Comparison of ENCODE assay signal across 19 cellular contexts in the genomic region with DNA sequence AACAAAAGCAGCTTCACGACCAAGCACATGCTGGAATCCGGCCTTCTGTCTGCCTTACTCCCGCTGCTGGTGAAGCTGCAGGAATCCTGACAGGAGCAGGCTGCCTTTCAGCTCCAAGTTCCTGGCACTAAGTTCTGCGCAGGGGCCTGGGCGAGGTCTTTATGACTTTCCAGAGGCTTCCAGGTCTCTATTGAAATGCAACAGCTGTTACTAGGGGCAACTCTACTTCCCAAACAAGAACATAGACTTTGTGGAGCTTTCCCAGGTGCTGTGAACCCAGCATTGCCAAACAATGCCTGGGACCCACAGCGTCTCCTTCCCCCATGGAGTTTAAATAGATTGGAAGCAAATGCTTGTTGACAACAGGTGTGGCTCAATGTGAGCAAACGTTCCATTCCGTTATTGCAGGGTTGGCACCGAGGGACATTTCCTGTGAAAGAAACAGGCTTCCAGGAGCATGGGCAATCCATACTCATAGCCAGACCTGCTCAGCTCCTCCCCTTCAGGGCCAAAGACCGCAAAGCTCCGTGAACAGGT.
DNase-seq lines count a peak whose midpoint lies in the region; FAIRE-seq and TF ChIP-seq lines count a peak whose summit lies in the region.
"Had no signal": no experiment of that assay in that cellular context is flagged by ENCODE, and none has a peak within 500 bp of the region (broad histone marks: within the 10 kb centered on the region; RNA-seq: fewer than 3 reads in every experiment).

No MANE protein-coding gene starts in this region.

- H4K20me1 ChIP-seq in keratinocyte (ENCODE audit: control insufficient read depth, extremely low read depth, insufficient read depth, low read length), result peaks cover 8% of the 10 kb centered on the region

- no peak overlapping the region for H3K9ac ChIP-seq in keratinocyte (ENCODE audit: control insufficient read depth, extremely low read depth, insufficient read depth, low read length)

- no peaks in the 10 kb centered on the region for H3K9me3 ChIP-seq in keratinocyte (ENCODE audit: control insufficient read depth, low read depth, low read length)
- H3K9me3 ChIP-seq in small intestine (ENCODE audit: control insufficient read depth, low read depth), result no peaks in the 10 kb centered on the region
- H3K9me3 ChIP-seq in Caco-2, result no peaks in the 10 kb centered on the region
- H3K9me3 ChIP-seq: HAP-1 had no signal

- peak; percentile 17 for FAIRE-seq in keratinocyte (lab: Jason Lieb, UNC)
- no peak for FAIRE-seq in small intestine (lab: Jason Lieb, UNC)
- no peak for FAIRE-seq in GM12891 (lab: Jason Lieb, UNC)
- FAIRE-seq: A204.1 had no signal

- DNase-seq in NCI-H2029 (lab: John Stamatoyannopoulos, UW) (peak; percentile 1), NCI-H2029 treated with DMSO at 0.1 percent for 48 hours (lab: John Stamatoyannopoulos, UW) (no peak), astrocyte of the hippocampus (ENCODE audit: low read depth, low spot score) (peak; percentile 18), keratinocyte (ENCODE audit: low read depth, low spot score) (no peak), small intestine (peak; percentile 76), Caco-2 (no peak), NCI-H226 (no peak), GM12891 (ENCODE audit: insufficient read length, low spot score) (no peak)
- DNase-seq: activated CD4-positive, alpha-beta T cell treated with anti-CD3 and anti-CD28 coated beads, Interleukin-2, amount 10 ng/mL, durations not matched to agents 24 days and 14 days; activated T-cell treated with anti-CD3 and anti-CD28 coated beads, Interleukin-2, amount 50 U/mL, for 4 hours; CD4-positive, alpha-beta memory T cell; islet precursor cell; Kasumi-1; NCI-H2227 treated with DMSO at 0.1 percent for 48 hours; RPMI8226 had no signal

- no TSS peak for BruUV-seq in Caco-2 (replicated peaks; lab: Mats Ljungman, UMichigan)

- peaks cover 0 to 2% of the 10 kb centered on the region in 2 experiments for H3K36me3 ChIP-seq in keratinocyte (ENCODE audit: control insufficient read depth in 2 of 2, extremely low read depth in 1 of 2, insufficient read depth in 2 of 2, low read length in 2 of 2)
- no peaks in the 10 kb centered on the region for H3K36me3 ChIP-seq in small intestine (ENCODE audit: control insufficient read depth in 2 of 2, insufficient read depth in 2 of 2, low read length in 2 of 2)
- H3K36me3 ChIP-seq in Caco-2 (ENCODE audit: control insufficient read depth, insufficient read depth, low read length), result no peaks in the 10 kb centered on the region
- H3K36me3 ChIP-seq: HAP-1 had no signal

- no peak overlapping the region for H2AFZ ChIP-seq in keratinocyte (ENCODE audit: control insufficient read depth, low read length)

- H3K4me3 ChIP-seq in keratinocyte (ENCODE audit: control insufficient read depth in 2 of 3, extremely low read depth in 1 of 3, insufficient read depth in 2 of 3, low read depth in 1 of 3, low read length in 3 of 3), result no peak overlapping the region
- no peak overlapping the region for H3K4me3 ChIP-seq in small intestine (ENCODE audit: low read depth in 1 of 2, low read length in 2 of 2)
- H3K4me3 ChIP-seq in Caco-2 (ENCODE audit: low read depth, low read length), result no peak overlapping the region
- H3K4me3 ChIP-seq: HAP-1, skin epidermis had no signal

- CTCF ChIA-PET in Caco-2 (lab: Charles Lee), result no interaction called here

- TF ChIP-seq CTCF in keratinocyte (optimal IDR thresholded peaks at IDR 0.05 in 1 of 3, IDR thresholded peaks at IDR 0.05 in 1 of 3, conservative IDR thresholded peaks at IDR 0.05 in 1 of 3; ENCODE audit: extremely low read depth in 1 of 3, insufficient read depth in 2 of 3, low read length in 3 of 3) (no peak), Caco-2 (IDR thresholded peaks at IDR 0.05; ENCODE audit: insufficient read depth in 1 of 2, low read depth in 1 of 2, low read length in 1 of 2, severe bottlenecking in 1 of 2, unreplicated experiment in 1 of 2) (no peak)

- peaks cover 22% of the 10 kb centered on the region for H3K27me3 Mint-ChIP-seq in Caco-2 (ENCODE audit: insufficient read depth, unreplicated experiment)

- H3K4me1 Mint-ChIP-seq in Caco-2 (ENCODE audit: low read depth, unreplicated experiment), result no peaks in the 10 kb centered on the region
- H3K4me1 Mint-ChIP-seq: CD4-positive, alpha-beta memory T cell had no signal

- H3K4me1 ChIP-seq in keratinocyte (ENCODE audit: control insufficient read depth, extremely low read depth, insufficient read depth, low read length) (no peaks in the 10 kb centered on the region), small intestine (ENCODE audit: control insufficient read depth in 2 of 2, insufficient read depth in 1 of 2, low read depth in 1 of 2, low read length in 1 of 2) (no peaks in the 10 kb centered on the region), Caco-2 (no peaks in the 10 kb centered on the region)
- H3K4me1 ChIP-seq: HAP-1 had no signal

- H3K27me3 ChIP-seq in keratinocyte (ENCODE audit: control insufficient read depth, extremely low read depth, insufficient read depth, low read length) (no peaks in the 10 kb centered on the region), small intestine (ENCODE audit: control insufficient read depth in 2 of 2, insufficient read depth in 2 of 2, low read length in 2 of 2) (peaks cover 0 to 2% of the 10 kb centered on the region in 2 donors), Caco-2 (replicated peaks; ENCODE audit: control insufficient read depth, insufficient read depth, low read length) (no peaks in the 10 kb centered on the region)

- WGBS in small intestine, 3 donors, result 10 to 50% (median 24%) methylated on average over 11 of the region's 11 CpGs

- peaks cover 1% of the 10 kb centered on the region for H3K9me1 ChIP-seq in keratinocyte (ENCODE audit: control insufficient read depth, extremely low read depth, insufficient read depth, low read length)

- H3K79me2 ChIP-seq in keratinocyte (ENCODE audit: control insufficient read depth, insufficient read depth, low read length), result peaks cover 12% of the 10 kb centered on the region

- no peak overlapping the region for H3K4me2 ChIP-seq in keratinocyte (ENCODE audit: control insufficient read depth, extremely low read depth, insufficient read depth, low read depth, low read length)

- H3K27ac Mint-ChIP-seq in Caco-2 (ENCODE audit: unreplicated experiment), result no peak overlapping the region
- H3K27ac Mint-ChIP-seq: activated CD4-positive, alpha-beta T cell treated with anti-CD3 and anti-CD28 coated beads, Interleukin-2, amount 10 ng/mL, durations not matched to agents 24 days and 14 days; CD4-positive, alpha-beta memory T cell had no signal

- dilution Hi-C loops in keratinocyte (cut with MboI; ENCODE audit: extremely low pct_ligation_motif_present, low sequenced_read_pairs), result no loop called here

- H3K36me3 Mint-ChIP-seq in Caco-2 (ENCODE audit: insufficient read depth, unreplicated experiment), result no peaks in the 10 kb centered on the region
- H3K36me3 Mint-ChIP-seq: CD4-positive, alpha-beta memory T cell; natural killer cell treated with Interleukin-12 subunit alpha and Interleukin-12 subunit beta and Interleukin-15 and Interleukin-18, amount 100 ng/mL, for 72 hours had no signal

- no peak overlapping the region for H3K4me3 Mint-ChIP-seq in Caco-2 (ENCODE audit: unreplicated experiment)
- H3K4me3 Mint-ChIP-seq: activated CD4-positive, alpha-beta T cell treated with anti-CD3 and anti-CD28 coated beads, Interleukin-2, amount 10 ng/mL, durations not matched to agents 24 days and 14 days; activated T-cell treated with anti-CD3 and anti-CD28 coated beads, Interleukin-2, amount 50 U/mL, for 4 hours; CD4-positive, alpha-beta memory T cell had no signal

- intact Hi-C loops in Caco-2 (cut with micrococcal nuclease; ENCODE audit: unreplicated experiment), result no loop called here

- POLR2A ChIA-PET in Caco-2 (lab: Charles Lee), result no interaction called here

- H3K27ac ChIP-seq in keratinocyte (ENCODE audit: control insufficient read depth, insufficient read depth, low read length) (no peak overlapping the region), small intestine (ENCODE audit: low read depth in 1 of 2, low read length in 1 of 2) (peak overlapping the region in 1 of 2 donors; percentile 21)

- TF ChIP-seq POLR2A in GM12891 (IDR thresholded peaks at IDR 0.05; ENCODE audit: low read depth, low read length), result no peak

- no peaks in the 10 kb centered on the region for H3K9me3 Mint-ChIP-seq in Caco-2 (ENCODE audit: unreplicated experiment)
- H3K9me3 Mint-ChIP-seq: activated T-cell treated with anti-CD3 and anti-CD28 coated beads, Interleukin-2, amount 50 U/mL, for 4 hours had no signal

TF ChIP-seq in GM12891, 5 proteins besides CTCF, POLR2A, EP300 and RAD21:
- TF ChIP-seq POU2F2 (IDR thresholded peaks at IDR 0.05; ENCODE audit: low read depth, low read length), result no peak

Comparison
In these comparisons a context has a peak if more than half of its experiments do, and no peak if none do; other contexts are left out.
1. DNase-seq: peak in NCI-H2029 (single experiment), astrocyte of the hippocampus (single experiment) and small intestine (single experiment); none in NCI-H2029 treated with DMSO at 0.1 percent for 48 hours (single experiment), keratinocyte (single experiment), Caco-2 (0 of 2), NCI-H226 (single experiment) and GM12891 (single experiment).